In genomic region chr11:130431337-130431773, GRCh38 we compare ENCODE assay signal across 2 cellular contexts.
TF ChIP-seq lines count a peak whose summit lies in the region.

No MANE protein-coding gene starts in this region.

TF ChIP-seq in HCT116, 20 proteins besides CTCF, POLR2A, EP300 and RAD21 (continued from another document):
- TF ChIP-seq ATF3 (IDR thresholded peaks at IDR 0.05) (no peak), ZNF274 (IDR thresholded peaks at IDR 0.05; ENCODE audit: low read depth, low read length) (no peak), JUND (IDR thresholded peaks at IDR 0.05) (no peak), ELF1 (IDR thresholded peaks at IDR 0.05; ENCODE audit: borderline replicate concordance, low read depth) (no peak), MAX (IDR thresholded peaks at IDR 0.05) (no peak), SIN3A (IDR thresholded peaks at IDR 0.05; ENCODE audit: low read depth) (no peak)
- TF ChIP-seq, protein P1, sequence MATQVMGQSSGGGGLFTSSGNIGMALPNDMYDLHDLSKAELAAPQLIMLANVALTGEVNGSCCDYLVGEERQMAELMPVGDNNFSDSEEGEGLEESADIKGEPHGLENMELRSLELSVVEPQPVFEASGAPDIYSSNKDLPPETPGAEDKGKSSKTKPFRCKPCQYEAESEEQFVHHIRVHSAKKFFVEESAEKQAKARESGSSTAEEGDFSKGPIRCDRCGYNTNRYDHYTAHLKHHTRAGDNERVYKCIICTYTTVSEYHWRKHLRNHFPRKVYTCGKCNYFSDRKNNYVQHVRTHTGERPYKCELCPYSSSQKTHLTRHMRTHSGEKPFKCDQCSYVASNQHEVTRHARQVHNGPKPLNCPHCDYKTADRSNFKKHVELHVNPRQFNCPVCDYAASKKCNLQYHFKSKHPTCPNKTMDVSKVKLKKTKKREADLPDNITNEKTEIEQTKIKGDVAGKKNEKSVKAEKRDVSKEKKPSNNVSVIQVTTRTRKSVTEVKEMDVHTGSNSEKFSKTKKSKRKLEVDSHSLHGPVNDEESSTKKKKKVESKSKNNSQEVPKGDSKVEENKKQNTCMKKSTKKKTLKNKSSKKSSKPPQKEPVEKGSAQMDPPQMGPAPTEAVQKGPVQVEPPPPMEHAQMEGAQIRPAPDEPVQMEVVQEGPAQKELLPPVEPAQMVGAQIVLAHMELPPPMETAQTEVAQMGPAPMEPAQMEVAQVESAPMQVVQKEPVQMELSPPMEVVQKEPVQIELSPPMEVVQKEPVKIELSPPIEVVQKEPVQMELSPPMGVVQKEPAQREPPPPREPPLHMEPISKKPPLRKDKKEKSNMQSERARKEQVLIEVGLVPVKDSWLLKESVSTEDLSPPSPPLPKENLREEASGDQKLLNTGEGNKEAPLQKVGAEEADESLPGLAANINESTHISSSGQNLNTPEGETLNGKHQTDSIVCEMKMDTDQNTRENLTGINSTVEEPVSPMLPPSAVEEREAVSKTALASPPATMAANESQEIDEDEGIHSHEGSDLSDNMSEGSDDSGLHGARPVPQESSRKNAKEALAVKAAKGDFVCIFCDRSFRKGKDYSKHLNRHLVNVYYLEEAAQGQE (IDR thresholded peaks at IDR 0.05; ENCODE audit: low read depth) = no peak

TF ChIP-seq in WTC11, 78 proteins besides CTCF, POLR2A, EP300 and RAD21 (continued from another document):
- no peak for TF ChIP-seq AFF4 (CRISPR knock-in tag; IDR thresholded peaks at IDR 0.05; ENCODE audit: borderline replicate concordance)
